In genomic region chr1:234584431-234584805, GRCh38 we compare ENCODE assay signal across 15 cellular contexts. TPM values are rescaled to one million over a fixed set of nuclear protein-coding genes. Genes with fewer than 3 reads are reported as not detected.
DNase-seq lines count a peak whose midpoint lies in the region; ATAC-seq, FAIRE-seq and TF ChIP-seq lines count a peak whose summit lies in the region.
"Had no signal": no experiment of that assay in that cellular context is flagged by ENCODE, and none has a peak within 500 bp of the region (broad histone marks: within the 10 kb centered on the region; RNA-seq: fewer than 3 reads in every experiment).

No MANE protein-coding gene starts in this region.

- DNase-seq in K562 (ENCODE audit: extremely low read depth in 1 of 4, low spot score in 3 of 4) = no peak
- DNase-seq in mesenchymal stem cell = no peak
- no peak for DNase-seq in spleen
- no peak for DNase-seq in kidney
- DNase-seq: activated CD4-positive, alpha-beta T cell treated with anti-CD3 and anti-CD28 coated beads for 36 hours; activated effector memory CD4-positive, alpha-beta T cell treated with Interleukin-2 at 50 U/mL for 16 hours; CD8-positive, alpha-beta memory T cell; DND-41; Karpas-422; NCI-H748 treated with DMSO at 0.1 percent for 48 hours had no signal

- H3K18ac ChIP-seq in mesenchymal stem cell (ENCODE audit: low read depth in 1 of 2, low read length in 2 of 2) = no peak overlapping the region

- no peak for TF ChIP-seq CTCF in HEK293 (tag by site-specific recombination; IDR thresholded peaks at IDR 0.05)
- TF ChIP-seq CTCF in K562 (IDR thresholded peaks at IDR 0.05 in 2 of 3, conservative IDR thresholded peaks at IDR 0.05 in 1 of 3; ENCODE audit: insufficient read depth in 2 of 3, low read depth in 1 of 3, low read length in 3 of 3) = no peak
- TF ChIP-seq CTCF in spleen (IDR thresholded peaks at IDR 0.05 in 8 of 11, conservative IDR thresholded peaks at IDR 0.05 in 3 of 11) = no peak
- TF ChIP-seq CTCF in kidney (IDR thresholded peaks at IDR 0.05; ENCODE audit: borderline replicate concordance, extremely low read depth, insufficient read depth) = no peak

- no peak for TF ChIP-seq EP300 in K562 (IDR thresholded peaks at IDR 0.05; ENCODE audit: low read length)

- no peaks in the 10 kb centered on the region for H3K9me1 ChIP-seq in K562 (ENCODE audit: control insufficient read depth, insufficient read depth, low read length)

- POLR2A ChIA-PET in HEK293 (lab: Yijun Ruan, JAX) = interaction anchor here (0.5 to 1.6 kb wide), 7 partner anchors 14 to 85 kb away, joined by 3 to 6 read pairs (median 4); no protein-coding TSS in a partner anchor
- POLR2A ChIA-PET in K562 (lab: Yijun Ruan, JAX) = interaction anchor here (0.7 to 1.3 kb wide), 7 partner anchors 8 to 220 kb away, joined by 3 to 6 read pairs (median 3); no protein-coding TSS in a partner anchor

- no peak overlapping the region for H2BK120ac ChIP-seq in mesenchymal stem cell (ENCODE audit: low read depth, low read length)

- no peaks in the 10 kb centered on the region for H3K79me2 ChIP-seq in K562 (ENCODE audit: control insufficient read depth, insufficient read depth, low read length)

- TF ChIP-seq POLR2A in K562 (conservative IDR thresholded peaks at IDR 0.05) = no peak
- no peak for TF ChIP-seq POLR2A in spleen (IDR thresholded peaks at IDR 0.05)

- H3K4me1 ChIP-seq in HEK293 (ENCODE audit: control insufficient read depth, insufficient read depth, low read length) (peaks cover 7% of the 10 kb centered on the region; the same call in 1 of the 2 replicates), K562 (replicated peaks in 1 of 2; ENCODE audit: control insufficient read depth in 2 of 2, insufficient read depth in 2 of 2, low read length in 2 of 2) (peaks cover 10 to 28% of the 10 kb centered on the region in 2 experiments), mesenchymal stem cell (ENCODE audit: control insufficient read depth, insufficient read depth, low read depth, low read length) (peaks cover 2% of the 10 kb centered on the region), spleen (peaks cover 0 to 14% (median 0%) of the 10 kb centered on the region in 6 donors), kidney (ENCODE audit: control insufficient read depth in 1 of 2, insufficient read depth in 1 of 2, low read depth in 1 of 2, low read length in 2 of 2) (no peaks in the 10 kb centered on the region)

- H3K79me1 ChIP-seq in mesenchymal stem cell (replicated peaks; ENCODE audit: low read length, poor library complexity, severe bottlenecking) = no peaks in the 10 kb centered on the region

- H3K4me2 ChIP-seq in K562 (ENCODE audit: insufficient read depth, low read length) = peak overlapping the region; percentile 66
- H3K4me2 ChIP-seq in mesenchymal stem cell (ENCODE audit: low read length, poor library complexity, severe bottlenecking) = no peak overlapping the region

- no peak overlapping the region for H3K23ac ChIP-seq in mesenchymal stem cell (ENCODE audit: low read length in 2 of 2)

- H3K14ac ChIP-seq in mesenchymal stem cell (ENCODE audit: low read length in 2 of 2) = no peak overlapping the region

- no peak overlapping the region for H3K27ac ChIP-seq in HEK293 (ENCODE audit: extremely low read depth, low read depth, low read length)
- peak overlapping the region; percentile 64; the same call in 2 of the 3 replicates for H3K27ac ChIP-seq in K562 (ENCODE audit: extremely low read depth, low read depth, low read length)
- no peak overlapping the region for H3K27ac ChIP-seq in mesenchymal stem cell (ENCODE audit: low read length, poor library complexity, severe bottlenecking)
- H3K27ac ChIP-seq in spleen = peak overlapping the region in 6 of 8 donors; percentile 23 to 70 (median 64)
- peak overlapping the region in 1 of 2 donors; percentile 50 for H3K27ac ChIP-seq in kidney (ENCODE audit: low read depth in 2 of 2, low read length in 2 of 2)

- H2AFZ ChIP-seq in K562 (ENCODE audit: low read depth, low read length) (peak overlapping the region; percentile 85), mesenchymal stem cell (ENCODE audit: low read depth, low read length) (no peak overlapping the region)

- CTCF ChIA-PET in HEK293 (lab: Yijun Ruan, JAX) (interaction anchor here (0.6 to 2.5 kb wide), 6 partner anchors 9 to 465 kb away, joined by 3 to 10 read pairs (median 4); no protein-coding TSS in a partner anchor), K562 (lab: Yijun Ruan, JAX; ENCODE audit: low intra/inter-chr PET ratio) (no interaction called here)

- H4K91ac ChIP-seq in mesenchymal stem cell (ENCODE audit: low read length) = no peak overlapping the region

- BruUV-seq in K562 (replicated peaks; lab: Mats Ljungman, UMichigan) = no TSS peak

- no peak overlapping the region for H2BK15ac ChIP-seq in mesenchymal stem cell (ENCODE audit: low read depth, poor library complexity, severe bottlenecking)

- peak overlapping the region in 1 of 2 experiments; percentile 47; a peak in 2 of 4 replicates for H3K9ac ChIP-seq in K562 (ENCODE audit: insufficient read depth in 1 of 2, low read depth in 2 of 2, low read length in 2 of 2)
- peak overlapping the region; percentile 83 for H3K9ac ChIP-seq in mesenchymal stem cell (ENCODE audit: low read length)
- no peak overlapping the region for H3K9ac ChIP-seq in kidney (ENCODE audit: low read length in 2 of 2)

- no peak overlapping the region for H4K8ac ChIP-seq in mesenchymal stem cell (ENCODE audit: low read length)

- peak; percentile 35 for ATAC-seq in K562
- no peak for ATAC-seq in GM18858 (IDR thresholded peaks at IDR 0.05; ENCODE audit: unreplicated experiment)
- no peak for ATAC-seq in GM18868 (IDR thresholded peaks at IDR 0.05; ENCODE audit: unreplicated experiment)
- ATAC-seq: activated CD4-positive, alpha-beta T cell treated with anti-CD3 and anti-CD28 coated beads for 36 hours had no signal

- in situ Hi-C loops in K562 (cut with MboI) = no loop called here

- H3K4ac ChIP-seq in mesenchymal stem cell (ENCODE audit: low read depth in 1 of 2, low read length in 2 of 2) = no peak overlapping the region

- no peak for FAIRE-seq in K562 (lab: Jason Lieb, UNC)
- FAIRE-seq in kidney (lab: Jason Lieb, UNC) = no peak
- FAIRE-seq: TTC549 had no signal

- H2BK5ac ChIP-seq in mesenchymal stem cell (ENCODE audit: low read depth, low read length, poor library complexity, severe bottlenecking) = no peak overlapping the region

- H2BK12ac ChIP-seq in mesenchymal stem cell (ENCODE audit: low read length in 2 of 2) = no peak overlapping the region

- no peaks in the 10 kb centered on the region for H3K27me3 ChIP-seq in K562 (ENCODE audit: control insufficient read depth in 2 of 2, insufficient read depth in 2 of 2, low read length in 2 of 2)
- H3K27me3 ChIP-seq in mesenchymal stem cell (ENCODE audit: control insufficient read depth in 1 of 2, insufficient read depth in 1 of 2, low read length in 2 of 2) = no peaks in the 10 kb centered on the region
- H3K27me3 ChIP-seq in spleen (replicated peaks in 1 of 7) = no peaks in the 10 kb centered on the region
- H3K27me3 ChIP-seq: upper lobe of left lung had no signal

- H3K9me3 ChIP-seq in HEK293 (ENCODE audit: control insufficient read depth, insufficient read depth, low read depth, low read length) (no peaks in the 10 kb centered on the region), K562 (replicated peaks; ENCODE audit: control insufficient read depth, insufficient read depth, low read depth, low read length) (no peaks in the 10 kb centered on the region), mesenchymal stem cell (ENCODE audit: control insufficient read depth, low read length) (no peaks in the 10 kb centered on the region), spleen (no peaks in the 10 kb centered on the region), kidney (ENCODE audit: control insufficient read depth in 1 of 2, low read length in 2 of 2) (no peaks in the 10 kb centered on the region)
- H3K9me3 ChIP-seq: upper lobe of left lung had no signal

- no peaks in the 10 kb centered on the region for H4K20me1 ChIP-seq in K562 (replicated peaks; ENCODE audit: control insufficient read depth, insufficient read depth, low read length)

- intact Hi-C loops in K562 (cut with micrococcal nuclease) = loop anchor here (5.0 kb wide), 1 partner anchor 37 kb away; no protein-coding TSS in a partner anchor
- intact Hi-C loops in spleen (cut with DNase I; ENCODE audit: low total_unique reads) = no loop called here
- intact Hi-C loops in kidney (cut with DNase I) = no loop called here

- 27% methylated on average over 6 of the region's 6 CpGs for WGBS in K562 (ENCODE audit: insufficient coverage, low coverage, missing lambda C conversion rate)
- 80% methylated on average over 5 of the region's 6 CpGs for WGBS in mesenchymal stem cell
- 76 to 87% (median 83%) methylated on average over 6 of the region's 6 CpGs for WGBS in spleen, 5 donors

- no peaks in the 10 kb centered on the region for H3K36me3 ChIP-seq in HEK293 (ENCODE audit: control insufficient read depth in 2 of 2, insufficient read depth in 1 of 2, low read length in 2 of 2)
- no peaks in the 10 kb centered on the region for H3K36me3 ChIP-seq in K562 (ENCODE audit: control insufficient read depth, insufficient read depth, low read length)
- no peaks in the 10 kb centered on the region for H3K36me3 ChIP-seq in mesenchymal stem cell (ENCODE audit: control insufficient read depth in 1 of 2, insufficient read depth in 2 of 2, low read depth in 1 of 2, low read length in 2 of 2)
- no peaks in the 10 kb centered on the region for H3K36me3 ChIP-seq in spleen
- no peaks in the 10 kb centered on the region for H3K36me3 ChIP-seq in kidney (ENCODE audit: control insufficient read depth in 1 of 2, insufficient read depth in 2 of 2, low read length in 2 of 2)
- H3K36me3 ChIP-seq: upper lobe of left lung had no signal

- H3K4me3 ChIP-seq in HEK293 (ENCODE audit: low read depth, low read length) (no peak overlapping the region), K562 (no peak overlapping the region), mesenchymal stem cell (ENCODE audit: insufficient read depth in 1 of 2, low read depth in 1 of 2, low read length in 2 of 2) (no peak overlapping the region), spleen (no peak overlapping the region), kidney (ENCODE audit: low read length in 2 of 2) (no peak overlapping the region)
- H3K4me3 ChIP-seq: upper lobe of left lung had no signal

- H2AK5ac ChIP-seq in mesenchymal stem cell (ENCODE audit: low read length, severe bottlenecking) = no peak overlapping the region

- TF ChIP-seq RAD21 in K562 (CRISPR knock-in tag; conservative IDR thresholded peaks at IDR 0.05 in 1 of 2, IDR thresholded peaks at IDR 0.05 in 1 of 2) = no peak

RNA-seq across cellular contexts. Expression of gene IRF2BP2, which starts 25.6 kb away (rescaled TPM):
- total RNA-seq in K562 (2011; cell fraction: chromatin; rRNA removed; ENCODE audit: low replicate concordance) = 23.6 and 29.2 TPM in 2 replicates
- 17.0 and 26.0 TPM in 2 replicates for total RNA-seq in K562 (2011; cell fraction: nucleolus; rRNA removed)
- 17.2 and 26.8 TPM in 2 replicates for total RNA-seq in K562 (2011; cell fraction: nucleoplasm; rRNA removed)
- total RNA-seq in K562 (2014; rRNA removed) (24.4 and 38.8 TPM in 2 replicates), K562 (2014; rRNA removed; fragmentation: Illumina TruSeq; extraction: Trizol) (18.4 and 22.1 TPM in 2 replicates), K562 (2015; rRNA removed; fragmentation: Illumina TruSeq; extraction: Trizol) (35.3 and 39.1 TPM in 2 replicates), K562 (2021) (68.4 and 68.6 TPM in 2 replicates), spleen (100 to 1,000 TPM in 1 of 7 donors, 10 to 100 TPM in 6; 57.2 to 109 (median 63.5) TPM), kidney (130 TPM)
- polyA plus RNA-seq in K562 (2011; rRNA removed) (7.7 and 18.0 TPM in 2 replicates), K562 (2014; fragmentation: Illumina TruSeq; extraction: Trizol) (47.0 and 60.0 TPM in 2 replicates), K562 (2014; fragmentation: Nextera tagmentation; extraction: Ambion mirVana) (10 to 100 TPM; 11.4 to 18.2 TPM), K562 (2014; rRNA removed) (19.0 and 30.4 TPM in 2 replicates), spleen (10 to 100 TPM; 39.1 to 55.5 (median 48.8) TPM), kidney (ENCODE audit: insufficient read depth, low read depth, low replicate concordance) (53.8 TPM)
- polyA plus RNA-seq in K562 (2011; cell fraction: cytosol; rRNA removed) = 12.4 and 22.0 TPM in 2 replicates
- polyA plus RNA-seq in K562 (2011; cell fraction: nucleus; rRNA removed) = 73.6 and 97.0 TPM in 2 replicates
- polyA plus RNA-seq in K562 (2012) = 38.3 and 116 TPM in 2 replicates
- polyA minus RNA-seq in K562 (2011; rRNA and poly(A)+ RNA removed) = 10.8 and 16.9 TPM in 2 replicates
- 43.5 and 61.6 TPM in 2 replicates for polyA minus RNA-seq in K562 (2011; cell fraction: cytosol; rRNA and poly(A)+ RNA removed)
- polyA minus RNA-seq in K562 (2011; cell fraction: nucleus; rRNA and poly(A)+ RNA removed) = 22.5 and 41.3 TPM in 2 replicates
- polyA plus RNA-seq in mesenchymal stem cell (2013, experiment 1 of 2) = 98.6 TPM
- 94.7 TPM for polyA plus RNA-seq in mesenchymal stem cell (2013, experiment 2 of 2)

Comparison
In these comparisons a context has a peak if more than half of its experiments do, and no peak if none do; other contexts are left out.
1. H3K27ac ChIP-seq: peak in K562 (single experiment) and spleen (6 of 8); none in HEK293 (single experiment) and mesenchymal stem cell (single experiment).